In genomic region chr12:110581951-110582285, GRCh38 we compare ENCODE assay signal across 1 cellular context.
TF ChIP-seq lines count a peak whose summit lies in the region.

No MANE protein-coding gene starts in this region.

TF ChIP-seq in GM23338, 12 proteins besides CTCF, POLR2A, EP300 and RAD21 (continued from another document):
- TF ChIP-seq ZNF462 (CRISPR knock-in tag; IDR thresholded peaks at IDR 0.05) (no peak), ZNF114 (CRISPR knock-in tag; IDR thresholded peaks at IDR 0.05) (no peak), NANOG (IDR thresholded peaks at IDR 0.05; ENCODE audit: borderline replicate concordance) (no peak)
